Comparison of ENCODE assay signal across 1 cellular context in the genomic region with DNA sequence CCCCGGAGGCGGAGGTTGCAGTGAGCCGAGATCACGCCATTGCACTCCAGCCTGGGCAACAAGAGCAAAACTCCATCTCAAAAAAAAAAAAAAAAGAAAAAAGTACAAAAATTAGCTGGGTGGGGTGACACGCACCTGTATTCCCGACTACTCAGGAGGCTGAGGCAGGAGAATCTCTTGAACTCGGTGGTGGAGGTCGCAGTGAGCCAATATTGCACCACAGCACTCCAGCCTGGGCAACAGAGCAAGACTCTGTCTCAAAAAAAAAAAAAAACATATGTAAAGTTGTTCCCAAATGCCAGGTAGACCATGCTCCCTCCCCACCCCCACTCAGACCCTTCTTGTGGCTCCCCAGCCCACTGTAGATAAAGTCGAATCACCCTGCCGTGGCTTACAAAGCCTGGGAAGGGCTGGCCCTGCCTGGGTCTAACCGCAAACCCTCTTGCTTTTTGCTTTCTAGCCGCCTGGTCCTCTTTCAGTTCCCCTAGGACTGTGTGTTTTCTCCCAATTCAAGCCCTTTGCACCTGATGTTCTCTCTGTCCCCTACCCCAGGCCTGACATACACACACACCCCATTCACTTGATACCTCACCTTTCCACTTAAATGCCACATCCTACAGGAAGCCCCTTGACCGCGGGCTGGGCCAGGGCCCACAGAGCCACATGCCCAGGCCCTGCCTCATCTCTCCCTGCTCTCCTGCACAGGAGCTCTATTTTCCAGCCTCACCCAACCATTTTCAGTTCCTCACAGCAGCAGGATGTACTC.
TF ChIP-seq lines count a peak whose summit lies in the region.

No MANE protein-coding gene starts in this region.

TF ChIP-seq in HEK293, 187 proteins besides CTCF, POLR2A, EP300 and RAD21 (continued from another document):
- TF ChIP-seq ZNF121 (tag by site-specific recombination; IDR thresholded peaks at IDR 0.05) (peak; percentile 54; the same call in 1 of the 2 replicates), ZNF184 (tag by site-specific recombination; IDR thresholded peaks at IDR 0.05) (no peak), ZNF157 (tag by site-specific recombination; IDR thresholded peaks at IDR 0.05) (no peak), ZFP3 (tag by site-specific recombination; IDR thresholded peaks at IDR 0.05; ENCODE audit: low read depth) (no peak)
- TF ChIP-seq, protein P1, sequence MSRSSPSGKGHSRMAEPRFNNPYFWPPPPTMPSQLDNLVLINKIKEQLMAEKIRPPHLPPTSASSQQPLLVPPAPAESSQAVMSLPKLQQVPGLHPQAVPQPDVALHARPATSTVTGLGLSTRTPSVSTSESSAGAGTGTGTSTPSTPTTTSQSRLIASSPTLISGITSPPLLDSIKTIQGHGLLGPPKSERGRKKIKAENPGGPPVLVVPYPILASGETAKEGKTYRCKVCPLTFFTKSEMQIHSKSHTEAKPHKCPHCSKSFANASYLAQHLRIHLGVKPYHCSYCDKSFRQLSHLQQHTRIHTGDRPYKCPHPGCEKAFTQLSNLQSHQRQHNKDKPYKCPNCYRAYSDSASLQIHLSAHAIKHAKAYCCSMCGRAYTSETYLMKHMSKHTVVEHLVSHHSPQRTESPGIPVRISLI (tag by site-specific recombination; IDR thresholded peaks at IDR 0.05), result peak; percentile 73
TF ChIP-seq in HEK293: peak in this region for 3.
